In the genomic region with DNA sequence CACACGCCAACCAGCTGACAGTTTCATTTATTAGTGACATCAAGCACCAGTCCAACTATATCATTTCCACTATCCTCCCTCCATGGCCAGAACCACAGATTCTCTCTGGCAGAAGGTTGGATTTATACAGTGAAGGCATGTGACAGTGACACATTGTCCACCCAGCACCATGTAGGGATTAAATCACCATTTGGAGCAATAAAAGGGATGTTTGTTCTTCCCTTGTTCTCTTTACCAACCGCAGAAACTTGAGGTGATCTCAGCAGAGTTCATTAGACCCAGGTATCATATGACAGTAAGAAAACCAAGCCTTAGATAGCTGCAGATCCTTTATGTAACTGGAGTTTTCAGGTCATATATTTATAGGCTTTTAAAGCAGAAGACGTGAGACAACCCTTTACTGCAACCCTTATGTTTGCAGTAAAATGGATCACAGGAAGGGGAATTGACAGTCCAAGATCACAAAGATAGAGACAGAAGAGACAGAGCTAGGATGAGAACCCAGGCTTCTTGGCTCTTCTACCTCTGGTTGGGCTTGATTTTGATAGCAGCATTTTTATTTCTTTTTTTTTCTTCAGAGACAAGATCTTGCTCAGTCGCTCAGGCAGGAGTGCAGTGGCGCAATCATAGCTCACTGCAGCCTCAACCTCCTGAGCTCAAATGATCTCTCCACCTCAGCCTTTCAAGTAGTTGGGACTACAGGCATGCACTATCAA, we compare ENCODE assay signal across 1 cellular context.
TF ChIP-seq lines count a peak whose summit lies in the region.

No MANE protein-coding gene starts in this region.

TF ChIP-seq in HEK293, 187 proteins besides CTCF, POLR2A, EP300 and RAD21 (continued from another document and continues in another):
- TF ChIP-seq, protein P1, sequence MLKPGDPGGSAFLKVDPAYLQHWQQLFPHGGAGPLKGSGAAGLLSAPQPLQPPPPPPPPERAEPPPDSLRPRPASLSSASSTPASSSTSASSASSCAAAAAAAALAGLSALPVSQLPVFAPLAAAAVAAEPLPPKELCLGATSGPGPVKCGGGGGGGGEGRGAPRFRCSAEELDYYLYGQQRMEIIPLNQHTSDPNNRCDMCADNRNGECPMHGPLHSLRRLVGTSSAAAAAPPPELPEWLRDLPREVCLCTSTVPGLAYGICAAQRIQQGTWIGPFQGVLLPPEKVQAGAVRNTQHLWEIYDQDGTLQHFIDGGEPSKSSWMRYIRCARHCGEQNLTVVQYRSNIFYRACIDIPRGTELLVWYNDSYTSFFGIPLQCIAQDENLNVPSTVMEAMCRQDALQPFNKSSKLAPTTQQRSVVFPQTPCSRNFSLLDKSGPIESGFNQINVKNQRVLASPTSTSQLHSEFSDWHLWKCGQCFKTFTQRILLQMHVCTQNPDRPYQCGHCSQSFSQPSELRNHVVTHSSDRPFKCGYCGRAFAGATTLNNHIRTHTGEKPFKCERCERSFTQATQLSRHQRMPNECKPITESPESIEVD (tag by site-specific recombination; IDR thresholded peaks at IDR 0.05) = peak; percentile 72
- TF ChIP-seq ZNF146 (tag by site-specific recombination; IDR thresholded peaks at IDR 0.05) (no peak), ZNF843 (tag by site-specific recombination; IDR thresholded peaks at IDR 0.05) (peak; percentile 94), IKZF3 (tag by site-specific recombination; IDR thresholded peaks at IDR 0.05) (peak; percentile 53; the same call in 1 of the 2 replicates), BCL11B (tag by site-specific recombination; IDR thresholded peaks at IDR 0.05; ENCODE audit: low read depth) (no peak), GLI4 (tag by site-specific recombination; IDR thresholded peaks at IDR 0.05) (no peak), REPIN1 (tag by site-specific recombination; IDR thresholded peaks at IDR 0.05; ENCODE audit: low read depth) (no peak), OSR2 (tag by site-specific recombination; IDR thresholded peaks at IDR 0.05) (peak; percentile 84), PRDM1 (tag by site-specific recombination; IDR thresholded peaks at IDR 0.05) (no peak), ZNF184 (tag by site-specific recombination; IDR thresholded peaks at IDR 0.05) (peak; percentile 77; the same call in 1 of the 2 replicates), ZNF16 (tag by site-specific recombination; IDR thresholded peaks at IDR 0.05; ENCODE audit: low read depth) (no peak), KLF8 (tag by site-specific recombination; IDR thresholded peaks at IDR 0.05) (peak; percentile 79), ZNF404 (tag by site-specific recombination; IDR thresholded peaks at IDR 0.05) (no peak), ZFP41 (tag by site-specific recombination; IDR thresholded peaks at IDR 0.05; ENCODE audit: borderline replicate concordance) (no peak), ZBTB17 (tag by site-specific recombination; IDR thresholded peaks at IDR 0.05) (peak; percentile 68), ZFP37 (tag by site-specific recombination; IDR thresholded peaks at IDR 0.05) (0 out of 2 replicates have a peak, but pooled peaks have one; percentile 53), MZF1 (tag by site-specific recombination; IDR thresholded peaks at IDR 0.05; ENCODE audit: borderline replicate concordance) (no peak; the same call in 1 of the 2 replicates), GFI1B (tag by site-specific recombination; IDR thresholded peaks at IDR 0.05) (0 out of 2 replicates have a peak, but pooled peaks have one; percentile 45), ZNF510 (tag by site-specific recombination; IDR thresholded peaks at IDR 0.05; ENCODE audit: insufficient replicate concordance) (no peak), ZSCAN16 (tag by site-specific recombination; IDR thresholded peaks at IDR 0.05) (peak; percentile 47; the same call in 1 of the 2 replicates), ZNF221 (tag by site-specific recombination; IDR thresholded peaks at IDR 0.05; ENCODE audit: borderline replicate concordance) (no peak), ZNF433 (tag by site-specific recombination; IDR thresholded peaks at IDR 0.05; ENCODE audit: low read depth) (no peak), ZNF549 (tag by site-specific recombination; IDR thresholded peaks at IDR 0.05) (no peak), ZNF223 (tag by site-specific recombination; IDR thresholded peaks at IDR 0.05) (no peak), ZNF521 (tag by site-specific recombination; IDR thresholded peaks at IDR 0.05) (no peak), KLF10 (tag by site-specific recombination; IDR thresholded peaks at IDR 0.05) (no peak), FEZF1 (tag by site-specific recombination; IDR thresholded peaks at IDR 0.05) (peak; percentile 92)
- TF ChIP-seq, protein P2, sequence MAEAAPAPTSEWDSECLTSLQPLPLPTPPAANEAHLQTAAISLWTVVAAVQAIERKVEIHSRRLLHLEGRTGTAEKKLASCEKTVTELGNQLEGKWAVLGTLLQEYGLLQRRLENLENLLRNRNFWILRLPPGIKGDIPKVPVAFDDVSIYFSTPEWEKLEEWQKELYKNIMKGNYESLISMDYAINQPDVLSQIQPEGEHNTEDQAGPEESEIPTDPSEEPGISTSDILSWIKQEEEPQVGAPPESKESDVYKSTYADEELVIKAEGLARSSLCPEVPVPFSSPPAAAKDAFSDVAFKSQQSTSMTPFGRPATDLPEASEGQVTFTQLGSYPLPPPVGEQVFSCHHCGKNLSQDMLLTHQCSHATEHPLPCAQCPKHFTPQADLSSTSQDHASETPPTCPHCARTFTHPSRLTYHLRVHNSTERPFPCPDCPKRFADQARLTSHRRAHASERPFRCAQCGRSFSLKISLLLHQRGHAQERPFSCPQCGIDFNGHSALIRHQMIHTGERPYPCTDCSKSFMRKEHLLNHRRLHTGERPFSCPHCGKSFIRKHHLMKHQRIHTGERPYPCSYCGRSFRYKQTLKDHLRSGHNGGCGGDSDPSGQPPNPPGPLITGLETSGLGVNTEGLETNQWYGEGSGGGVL (tag by site-specific recombination; IDR thresholded peaks at IDR 0.05) = 0 out of 2 replicates have a peak, but pooled peaks have one; percentile 16
- TF ChIP-seq, protein P3, sequence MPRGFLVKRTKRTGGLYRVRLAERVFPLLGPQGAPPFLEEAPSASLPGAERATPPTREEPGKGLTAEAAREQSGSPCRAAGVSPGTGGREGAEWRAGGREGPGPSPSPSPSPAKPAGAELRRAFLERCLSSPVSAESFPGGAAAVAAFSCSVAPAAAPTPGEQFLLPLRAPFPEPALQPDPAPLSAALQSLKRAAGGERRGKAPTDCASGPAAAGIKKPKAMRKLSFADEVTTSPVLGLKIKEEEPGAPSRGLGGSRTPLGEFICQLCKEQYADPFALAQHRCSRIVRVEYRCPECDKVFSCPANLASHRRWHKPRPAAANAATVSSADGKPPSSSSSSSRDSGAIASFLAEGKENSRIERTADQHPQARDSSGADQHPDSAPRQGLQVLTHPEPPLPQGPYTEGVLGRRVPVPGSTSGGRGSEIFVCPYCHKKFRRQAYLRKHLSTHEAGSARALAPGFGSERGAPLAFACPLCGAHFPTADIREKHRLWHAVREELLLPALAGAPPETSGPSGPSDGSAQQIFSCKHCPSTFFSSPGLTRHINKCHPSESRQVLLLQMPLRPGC (tag by site-specific recombination; IDR thresholded peaks at IDR 0.05) = peak; percentile 87; the same call in 1 of the 2 replicates
- TF ChIP-seq, protein P4, sequence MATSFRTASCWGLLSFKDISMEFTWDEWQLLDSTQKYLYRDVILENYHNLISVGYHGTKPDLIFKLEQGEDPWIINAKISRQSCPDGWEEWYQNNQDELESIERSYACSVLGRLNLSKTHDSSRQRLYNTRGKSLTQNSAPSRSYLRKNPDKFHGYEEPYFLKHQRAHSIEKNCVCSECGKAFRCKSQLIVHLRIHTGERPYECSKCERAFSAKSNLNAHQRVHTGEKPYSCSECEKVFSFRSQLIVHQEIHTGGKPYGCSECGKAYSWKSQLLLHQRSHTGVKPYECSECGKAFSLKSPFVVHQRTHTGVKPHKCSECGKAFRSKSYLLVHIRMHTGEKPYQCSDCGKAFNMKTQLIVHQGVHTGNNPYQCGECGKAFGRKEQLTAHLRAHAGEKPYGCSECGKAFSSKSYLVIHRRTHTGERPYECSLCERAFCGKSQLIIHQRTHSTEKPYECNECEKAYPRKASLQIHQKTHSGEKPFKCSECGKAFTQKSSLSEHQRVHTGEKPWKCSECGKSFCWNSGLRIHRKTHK (tag by site-specific recombination; IDR thresholded peaks at IDR 0.05) = no peak
- TF ChIP-seq, protein P5, sequence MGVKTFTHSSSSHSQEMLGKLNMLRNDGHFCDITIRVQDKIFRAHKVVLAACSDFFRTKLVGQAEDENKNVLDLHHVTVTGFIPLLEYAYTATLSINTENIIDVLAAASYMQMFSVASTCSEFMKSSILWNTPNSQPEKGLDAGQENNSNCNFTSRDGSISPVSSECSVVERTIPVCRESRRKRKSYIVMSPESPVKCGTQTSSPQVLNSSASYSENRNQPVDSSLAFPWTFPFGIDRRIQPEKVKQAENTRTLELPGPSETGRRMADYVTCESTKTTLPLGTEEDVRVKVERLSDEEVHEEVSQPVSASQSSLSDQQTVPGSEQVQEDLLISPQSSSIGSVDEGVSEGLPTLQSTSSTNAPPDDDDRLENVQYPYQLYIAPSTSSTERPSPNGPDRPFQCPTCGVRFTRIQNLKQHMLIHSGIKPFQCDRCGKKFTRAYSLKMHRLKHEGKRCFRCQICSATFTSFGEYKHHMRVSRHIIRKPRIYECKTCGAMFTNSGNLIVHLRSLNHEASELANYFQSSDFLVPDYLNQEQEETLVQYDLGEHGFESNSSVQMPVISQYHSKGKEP (tag by site-specific recombination; IDR thresholded peaks at IDR 0.05) = peak; percentile 20; the same call in 1 of the 2 replicates
- TF ChIP-seq, protein P6, sequence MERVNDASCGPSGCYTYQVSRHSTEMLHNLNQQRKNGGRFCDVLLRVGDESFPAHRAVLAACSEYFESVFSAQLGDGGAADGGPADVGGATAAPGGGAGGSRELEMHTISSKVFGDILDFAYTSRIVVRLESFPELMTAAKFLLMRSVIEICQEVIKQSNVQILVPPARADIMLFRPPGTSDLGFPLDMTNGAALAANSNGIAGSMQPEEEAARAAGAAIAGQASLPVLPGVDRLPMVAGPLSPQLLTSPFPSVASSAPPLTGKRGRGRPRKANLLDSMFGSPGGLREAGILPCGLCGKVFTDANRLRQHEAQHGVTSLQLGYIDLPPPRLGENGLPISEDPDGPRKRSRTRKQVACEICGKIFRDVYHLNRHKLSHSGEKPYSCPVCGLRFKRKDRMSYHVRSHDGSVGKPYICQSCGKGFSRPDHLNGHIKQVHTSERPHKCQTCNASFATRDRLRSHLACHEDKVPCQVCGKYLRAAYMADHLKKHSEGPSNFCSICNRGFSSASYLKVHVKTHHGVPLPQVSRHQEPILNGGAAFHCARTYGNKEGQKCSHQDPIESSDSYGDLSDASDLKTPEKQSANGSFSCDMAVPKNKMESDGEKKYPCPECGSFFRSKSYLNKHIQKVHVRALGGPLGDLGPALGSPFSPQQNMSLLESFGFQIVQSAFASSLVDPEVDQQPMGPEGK (tag by site-specific recombination; IDR thresholded peaks at IDR 0.05) = no peak
- TF ChIP-seq, protein P7, sequence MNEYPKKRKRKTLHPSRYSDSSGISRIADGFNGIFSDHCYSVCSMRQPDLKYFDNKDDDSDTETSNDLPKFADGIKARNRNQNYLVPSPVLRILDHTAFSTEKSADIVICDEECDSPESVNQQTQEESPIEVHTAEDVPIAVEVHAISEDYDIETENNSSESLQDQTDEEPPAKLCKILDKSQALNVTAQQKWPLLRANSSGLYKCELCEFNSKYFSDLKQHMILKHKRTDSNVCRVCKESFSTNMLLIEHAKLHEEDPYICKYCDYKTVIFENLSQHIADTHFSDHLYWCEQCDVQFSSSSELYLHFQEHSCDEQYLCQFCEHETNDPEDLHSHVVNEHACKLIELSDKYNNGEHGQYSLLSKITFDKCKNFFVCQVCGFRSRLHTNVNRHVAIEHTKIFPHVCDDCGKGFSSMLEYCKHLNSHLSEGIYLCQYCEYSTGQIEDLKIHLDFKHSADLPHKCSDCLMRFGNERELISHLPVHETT (tag by site-specific recombination; IDR thresholded peaks at IDR 0.05) = peak; percentile 93
- TF ChIP-seq, protein P8, sequence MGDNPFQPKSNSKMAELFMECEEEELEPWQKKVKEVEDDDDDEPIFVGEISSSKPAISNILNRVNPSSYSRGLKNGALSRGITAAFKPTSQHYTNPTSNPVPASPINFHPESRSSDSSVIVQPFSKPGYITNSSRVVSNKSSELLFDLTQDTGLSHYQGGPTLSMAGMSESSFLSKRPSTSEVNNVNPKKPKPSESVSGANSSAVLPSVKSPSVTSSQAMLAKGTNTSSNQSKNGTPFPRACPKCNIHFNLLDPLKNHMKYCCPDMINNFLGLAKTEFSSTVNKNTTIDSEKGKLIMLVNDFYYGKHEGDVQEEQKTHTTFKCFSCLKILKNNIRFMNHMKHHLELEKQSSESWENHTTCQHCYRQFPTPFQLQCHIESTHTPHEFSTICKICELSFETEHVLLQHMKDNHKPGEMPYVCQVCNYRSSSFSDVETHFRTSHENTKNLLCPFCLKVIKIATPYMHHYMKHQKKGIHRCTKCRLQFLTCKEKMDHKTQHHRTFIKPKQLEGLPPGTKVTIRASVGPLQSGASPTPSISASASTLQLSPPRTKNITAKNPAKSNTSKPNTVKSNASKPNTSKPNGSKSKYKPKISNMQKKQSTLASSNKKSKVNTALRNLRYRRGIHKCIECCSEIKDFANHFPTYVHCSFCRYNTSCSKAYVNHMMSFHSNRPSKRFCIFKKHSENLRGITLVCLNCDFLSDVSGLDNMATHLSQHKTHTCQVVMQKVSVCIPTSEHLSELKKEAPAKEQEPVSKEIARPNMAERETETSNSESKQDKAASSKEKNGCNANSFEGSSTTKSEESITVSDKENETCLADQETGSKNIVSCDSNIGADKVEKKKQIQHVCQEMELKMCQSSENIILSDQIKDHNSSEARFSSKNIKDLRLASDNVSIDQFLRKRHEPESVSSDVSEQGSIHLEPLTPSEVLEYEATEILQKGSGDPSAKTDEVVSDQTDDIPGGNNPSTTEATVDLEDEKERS (tag by site-specific recombination; IDR thresholded peaks at IDR 0.05) = no peak
- TF ChIP-seq, protein P9, sequence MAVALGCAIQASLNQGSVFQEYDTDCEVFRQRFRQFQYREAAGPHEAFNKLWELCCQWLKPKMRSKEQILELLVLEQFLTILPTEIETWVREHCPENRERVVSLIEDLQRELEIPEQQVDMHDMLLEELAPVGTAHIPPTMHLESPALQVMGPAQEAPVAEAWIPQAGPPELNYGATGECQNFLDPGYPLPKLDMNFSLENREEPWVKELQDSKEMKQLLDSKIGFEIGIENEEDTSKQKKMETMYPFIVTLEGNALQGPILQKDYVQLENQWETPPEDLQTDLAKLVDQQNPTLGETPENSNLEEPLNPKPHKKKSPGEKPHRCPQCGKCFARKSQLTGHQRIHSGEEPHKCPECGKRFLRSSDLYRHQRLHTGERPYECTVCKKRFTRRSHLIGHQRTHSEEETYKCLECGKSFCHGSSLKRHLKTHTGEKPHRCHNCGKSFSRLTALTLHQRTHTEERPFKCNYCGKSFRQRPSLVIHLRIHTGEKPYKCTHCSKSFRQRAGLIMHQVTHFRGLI (tag by site-specific recombination; IDR thresholded peaks at IDR 0.05) = peak; percentile 92
- TF ChIP-seq, protein P10, sequence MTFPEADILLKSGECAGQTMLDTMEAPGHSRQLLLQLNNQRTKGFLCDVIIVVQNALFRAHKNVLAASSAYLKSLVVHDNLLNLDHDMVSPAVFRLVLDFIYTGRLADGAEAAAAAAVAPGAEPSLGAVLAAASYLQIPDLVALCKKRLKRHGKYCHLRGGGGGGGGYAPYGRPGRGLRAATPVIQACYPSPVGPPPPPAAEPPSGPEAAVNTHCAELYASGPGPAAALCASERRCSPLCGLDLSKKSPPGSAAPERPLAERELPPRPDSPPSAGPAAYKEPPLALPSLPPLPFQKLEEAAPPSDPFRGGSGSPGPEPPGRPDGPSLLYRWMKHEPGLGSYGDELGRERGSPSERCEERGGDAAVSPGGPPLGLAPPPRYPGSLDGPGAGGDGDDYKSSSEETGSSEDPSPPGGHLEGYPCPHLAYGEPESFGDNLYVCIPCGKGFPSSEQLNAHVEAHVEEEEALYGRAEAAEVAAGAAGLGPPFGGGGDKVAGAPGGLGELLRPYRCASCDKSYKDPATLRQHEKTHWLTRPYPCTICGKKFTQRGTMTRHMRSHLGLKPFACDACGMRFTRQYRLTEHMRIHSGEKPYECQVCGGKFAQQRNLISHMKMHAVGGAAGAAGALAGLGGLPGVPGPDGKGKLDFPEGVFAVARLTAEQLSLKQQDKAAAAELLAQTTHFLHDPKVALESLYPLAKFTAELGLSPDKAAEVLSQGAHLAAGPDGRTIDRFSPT (tag by site-specific recombination; IDR thresholded peaks at IDR 0.05) = peak; percentile 75
